Comparison of ENCODE assay signal across 9 cellular contexts in the genomic region with DNA sequence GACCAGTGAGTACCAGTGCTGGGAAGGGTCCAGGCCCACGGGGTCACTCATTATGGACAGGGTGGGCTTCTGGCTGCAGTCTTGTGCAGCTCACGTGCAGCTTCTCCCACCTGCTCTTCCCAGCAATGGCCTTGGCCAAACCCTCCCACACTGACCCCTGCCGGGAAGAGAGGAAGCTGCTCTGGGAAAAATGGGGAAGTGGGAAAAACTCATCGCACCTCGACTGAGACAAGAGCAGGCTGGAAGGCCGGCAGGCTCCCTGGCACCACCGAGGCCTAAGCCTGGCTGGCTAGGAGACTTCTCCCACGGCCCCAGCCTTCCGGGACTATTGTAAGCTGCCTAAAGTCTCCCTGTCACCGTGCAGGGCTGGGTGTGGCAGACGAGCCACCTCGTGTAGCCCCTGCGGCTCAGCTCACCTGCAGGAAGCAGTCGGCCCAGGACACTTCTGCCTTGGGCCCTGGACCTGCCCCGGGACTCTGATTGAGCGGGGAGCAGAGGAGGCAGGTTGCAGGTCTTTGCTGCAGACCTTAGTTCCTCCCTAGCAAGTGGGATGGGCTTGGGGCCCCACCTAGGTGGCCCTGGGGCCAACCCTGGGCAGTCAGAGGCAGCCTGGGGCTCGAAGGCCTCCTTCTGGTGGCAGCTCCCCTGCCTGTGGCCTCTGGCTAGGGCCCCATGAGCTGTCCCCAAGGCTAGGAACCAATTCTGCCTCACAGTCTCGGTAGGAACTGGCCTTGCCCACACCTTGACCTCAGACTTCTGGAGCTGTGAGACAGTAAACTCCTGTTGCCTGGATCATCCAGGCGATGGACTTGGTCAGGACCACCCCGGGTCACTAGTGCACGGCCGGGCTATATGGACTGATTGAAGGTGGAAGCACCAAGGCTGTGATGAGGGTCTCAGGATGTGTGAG. TPM values are rescaled to one million over a fixed set of nuclear protein-coding genes. Genes with fewer than 3 reads are reported as not detected.
DNase-seq lines count a peak whose midpoint lies in the region; ATAC-seq and TF ChIP-seq lines count a peak whose summit lies in the region.
"Had no signal": no experiment of that assay in that cellular context is flagged by ENCODE, and none has a peak within 500 bp of the region (broad histone marks: within the 10 kb centered on the region; RNA-seq: fewer than 3 reads in every experiment).

No MANE protein-coding gene starts in this region.

- H3K36me3 ChIP-seq in endodermal cell (ENCODE audit: control insufficient read depth, insufficient read depth, low read length): no peaks in the 10 kb centered on the region

- CTCF ChIA-PET in Calu3 (lab: Charles Lee): interaction anchor here (0.9 to 1.2 kb wide), 2 partner anchors 8 to 104 kb away, joined by 3 read pairs; no protein-coding TSS in a partner anchor

- H3K27ac Mint-ChIP-seq in Calu3 (ENCODE audit: unreplicated experiment) (no peak overlapping the region), endodermal cell (no peak overlapping the region), nephron (no peak overlapping the region)
- H3K27ac Mint-ChIP-seq: IgD-negative memory B cell had no signal

- H3K9me3 Mint-ChIP-seq in Calu3 (ENCODE audit: low read depth, unreplicated experiment): no peaks in the 10 kb centered on the region
- H3K9me3 Mint-ChIP-seq in endodermal cell: peaks cover 4% of the 10 kb centered on the region
- H3K9me3 Mint-ChIP-seq in nephron: no peaks in the 10 kb centered on the region
- H3K9me3 Mint-ChIP-seq: IgD-negative memory B cell had no signal

- ATAC-seq in GM21367 (IDR thresholded peaks at IDR 0.05; ENCODE audit: unreplicated experiment) (no peak), GM19455 (IDR thresholded peaks at IDR 0.05; ENCODE audit: unreplicated experiment) (no peak)

- H3K36me3 Mint-ChIP-seq in Calu3 (ENCODE audit: insufficient read depth, unreplicated experiment): no peaks in the 10 kb centered on the region
- H3K36me3 Mint-ChIP-seq in endodermal cell (ENCODE audit: low read depth): no peaks in the 10 kb centered on the region
- no peaks in the 10 kb centered on the region for H3K36me3 Mint-ChIP-seq in nephron (ENCODE audit: low read depth)
- H3K36me3 Mint-ChIP-seq: IgD-negative memory B cell had no signal

- H3K4me3 ChIP-seq in endodermal cell (ENCODE audit: low read length): no peak overlapping the region

- H3K27ac ChIP-seq in endodermal cell (ENCODE audit: low read depth, low read length): no peak overlapping the region
- no peak overlapping the region for H3K27ac ChIP-seq in substantia nigra (ENCODE audit: low read depth, low read length, poor library complexity, severe bottlenecking)

- no TSS peak for BruUV-seq in Calu3 (replicated peaks; lab: Mats Ljungman, UMichigan)

- H3K4me3 Mint-ChIP-seq in Calu3 (ENCODE audit: low read depth, unreplicated experiment) (no peak overlapping the region), endodermal cell (no peak overlapping the region), nephron (no peak overlapping the region)
- H3K4me3 Mint-ChIP-seq: IgD-negative memory B cell had no signal

- TF ChIP-seq CTCF in Calu3 (IDR thresholded peaks at IDR 0.05; ENCODE audit: unreplicated experiment) (peak; percentile 39), endodermal cell (conservative IDR thresholded peaks at IDR 0.05) (peak; percentile 21), nephron (IDR thresholded peaks at IDR 0.05; ENCODE audit: unreplicated experiment in 3 of 3) (peak; percentile 33 to 47 (median 37))

- WGBS in endodermal cell (ENCODE audit: insufficient coverage in 1 of 2, insufficient read length in 1 of 2), 2 experiments: 86 to 90% methylated on average over 9 to 22 of the region's 22 CpGs

- no peaks in the 10 kb centered on the region for H3K4me1 ChIP-seq in endodermal cell (ENCODE audit: control insufficient read depth, insufficient read depth, low read length)

- no peaks in the 10 kb centered on the region for H3K9me3 ChIP-seq in endodermal cell (ENCODE audit: control insufficient read depth, low read length)

- peak; percentile 29 for DNase-seq in Calu3
- peak; percentile 6 for DNase-seq in NCI-H460 (ENCODE audit: extremely low read depth, low read depth)
- peak; percentile 69 for DNase-seq in endodermal cell
- DNase-seq in activated CD8-positive, alpha-beta memory T cell treated with anti-CD3 and anti-CD28 coated beads, Interleukin-2, amount 50 U/mL, for 48 hours: no peak
- no peak for DNase-seq in substantia nigra (lab: John Stamatoyannopoulos, UW)

- H3K9ac ChIP-seq in endodermal cell (ENCODE audit: extremely low read depth, low read length, poor library complexity, severe bottlenecking): no peak overlapping the region

- H3K27me3 Mint-ChIP-seq in Calu3 (ENCODE audit: unreplicated experiment) (peaks cover 93% of the 10 kb centered on the region), endodermal cell (ENCODE audit: insufficient read depth) (peaks cover 54% of the 10 kb centered on the region), nephron (ENCODE audit: low read depth) (peaks cover 16% of the 10 kb centered on the region)
- H3K27me3 Mint-ChIP-seq: IgD-negative memory B cell had no signal

- intact Hi-C loops in Calu3 (cut with micrococcal nuclease; ENCODE audit: unreplicated experiment): no loop called here

- H3K4me1 Mint-ChIP-seq in Calu3 (ENCODE audit: low read depth, unreplicated experiment) (no peaks in the 10 kb centered on the region), endodermal cell (no peaks in the 10 kb centered on the region), nephron (no peaks in the 10 kb centered on the region)
- H3K4me1 Mint-ChIP-seq: IgD-negative memory B cell had no signal

- peaks cover 17% of the 10 kb centered on the region for H3K27me3 ChIP-seq in endodermal cell (ENCODE audit: control insufficient read depth, insufficient read depth, low read length, poor library complexity, severe bottlenecking)

RNA-seq across cellular contexts. Expression of a gene that starts 23.1 kb away (rescaled TPM):
- total RNA-seq in Calu3 (2022): not detected in 2 replicates
- total RNA-seq in NCI-H460 (2014; rRNA removed; shearing (Covaris generic)): not detected in 2 replicates
- not detected in 2 replicates for polyA plus RNA-seq in NCI-H460 (2014; cell fraction: nucleus; rRNA removed)
- not detected for total RNA-seq in endodermal cell
- polyA plus RNA-seq in endodermal cell (2013, experiment 1 of 2): not detected
- polyA plus RNA-seq in endodermal cell (2013, experiment 2 of 2): not detected
- polyA plus RNA-seq: IgD-negative memory B cell had no signal

RNA-seq across cellular contexts. Expression of a gene that starts 30.4 kb away (rescaled TPM):
- 6.1 and 7.1 TPM in 2 replicates for total RNA-seq in Calu3 (2022)
- total RNA-seq in NCI-H460 (2014; rRNA removed; shearing (Covaris generic)): 80.6 and 84.9 TPM in 2 replicates
- 197 and 220 TPM in 2 replicates for polyA plus RNA-seq in NCI-H460 (2014; cell fraction: nucleus; rRNA removed)
- 1 to 10 TPM; 1.2 to 4.8 TPM for total RNA-seq in endodermal cell
- polyA plus RNA-seq in endodermal cell (2013, experiment 1 of 2): 15.4 TPM
- polyA plus RNA-seq in endodermal cell (2013, experiment 2 of 2): 16.4 TPM

RNA-seq across cellular contexts. Expression of a gene that starts 36.7 kb away (rescaled TPM):
- not detected in 2 replicates for total RNA-seq in Calu3 (2022)
- not detected in 2 replicates for total RNA-seq in NCI-H460 (2014; rRNA removed; shearing (Covaris generic))
- not detected in 2 replicates for polyA plus RNA-seq in NCI-H460 (2014; cell fraction: nucleus; rRNA removed)
- not detected for total RNA-seq in endodermal cell
- polyA plus RNA-seq in endodermal cell (2013, experiment 1 of 2): not detected
- polyA plus RNA-seq in endodermal cell (2013, experiment 2 of 2): not detected
- polyA plus RNA-seq: IgD-negative memory B cell had no signal

Comparison
In these comparisons a context has a peak if more than half of its experiments do, and no peak if none do; other contexts are left out.
1. DNase-seq: peak in Calu3 (single experiment), NCI-H460 (single experiment) and endodermal cell (single experiment); none in activated CD8-positive, alpha-beta memory T cell treated with anti-CD3 and anti-CD28 coated beads, Interleukin-2, amount 50 U/mL, for 48 hours (single experiment) and substantia nigra (0 of 49).
2. RNA of a gene that starts 30.4 kb away (total RNA-seq): 80.6 to 84.9 TPM in NCI-H460; 6.1 to 7.1 TPM in Calu3 and 1.2 to 4.8 TPM in endodermal cell; every median in the first group is over 10 times any median in the second.
3. Peak in every context shown above with its lines, with median percentiles within 50 percentile points of each other: CTCF ChIP-seq.